In genomic region chr9:87441251-87441650, GRCh38 we compare ENCODE assay signal across 27 cellular contexts. TPM values are rescaled to one million over a fixed set of nuclear protein-coding genes. Genes with fewer than 3 reads are reported as not detected.
DNase-seq lines count a peak whose midpoint lies in the region; ATAC-seq, FAIRE-seq and TF ChIP-seq lines count a peak whose summit lies in the region.
"Had no signal": no experiment of that assay in that cellular context is flagged by ENCODE, and none has a peak within 500 bp of the region (broad histone marks: within the 10 kb centered on the region; RNA-seq: fewer than 3 reads in every experiment).

No MANE protein-coding gene starts in this region.

- intact Hi-C loops in heart left ventricle (cut with DNase I): no loop called here

- H3K9me3 ChIP-seq in astrocyte (ENCODE audit: insufficient read depth, low read depth, low read length) (no peaks in the 10 kb centered on the region), heart left ventricle (no peaks in the 10 kb centered on the region)
- H3K9me3 ChIP-seq: BE2C, Peyer's patch, transverse colon had no signal

- CTCF ChIA-PET in RWPE1 (lab: Yijun Ruan, JAX): no interaction called here

- TF ChIP-seq CTCF in AG09309 (IDR thresholded peaks at IDR 0.05; ENCODE audit: control insufficient read depth, insufficient read depth, low read depth, low read length, missing control alignments) (no peak), HFFc6 (IDR thresholded peaks at IDR 0.05) (no peak), astrocyte (IDR thresholded peaks at IDR 0.05; ENCODE audit: insufficient read depth, low read depth, low read length) (no peak), fibroblast of villous mesenchyme (IDR thresholded peaks at IDR 0.05; ENCODE audit: insufficient read depth, low read depth, low read length) (no peak), GM23338 (conservative IDR thresholded peaks at IDR 0.05; ENCODE audit: low read depth in 2 of 2) (no peak), RWPE1 (conservative IDR thresholded peaks at IDR 0.05; ENCODE audit: low read depth) (no peak), heart left ventricle (IDR thresholded peaks at IDR 0.05) (no peak)

- H3K36me3 ChIP-seq in astrocyte (ENCODE audit: insufficient read depth, low read length) (no peaks in the 10 kb centered on the region), GM23338 (ENCODE audit: insufficient read depth) (no peaks in the 10 kb centered on the region), heart left ventricle (no peaks in the 10 kb centered on the region)
- H3K36me3 ChIP-seq: BE2C, Peyer's patch, transverse colon had no signal

- H3K4me3 ChIP-seq in AG09309 (ENCODE audit: control insufficient read depth, low read depth, low read length): no peak overlapping the region
- no peak overlapping the region for H3K4me3 ChIP-seq in astrocyte (ENCODE audit: insufficient read depth, low read depth, low read length)
- no peak overlapping the region for H3K4me3 ChIP-seq in fibroblast of villous mesenchyme (ENCODE audit: low read depth, low read length)
- no peak overlapping the region for H3K4me3 ChIP-seq in GM23338
- H3K4me3 ChIP-seq in heart left ventricle: no peak overlapping the region
- H3K4me3 ChIP-seq: coronary artery, K562, Peyer's patch, transverse colon had no signal

- 93 to 98% (median 94%) methylated on average over 2 of the region's 2 CpGs for whole genome bisulfite sequencing in heart left ventricle, 4 donors

- no peaks in the 10 kb centered on the region for H3K27me3 Mint-ChIP-seq in HFFc6 (ENCODE audit: insufficient read depth)
- H3K27me3 Mint-ChIP-seq in astrocyte (ENCODE audit: low read depth, unreplicated experiment): no peaks in the 10 kb centered on the region
- peaks cover 0 to 8% (median 0%) of the 10 kb centered on the region in 5 donors for H3K27me3 Mint-ChIP-seq in naive thymus-derived CD8-positive, alpha-beta T cell
- peaks cover 2% of the 10 kb centered on the region for H3K27me3 Mint-ChIP-seq in GM23338 (ENCODE audit: insufficient read depth, low read depth, poor library complexity)
- H3K27me3 Mint-ChIP-seq: activated T-cell treated with anti-CD3 and anti-CD28 coated beads, Interleukin-2, amount 50 U/mL, for 24 hours; memory B cell had no signal

- H3F3A ChIP-seq in GM23338 (replicated peaks; ENCODE audit: low read depth): peaks cover 1% of the 10 kb centered on the region; the same call in 1 of the 2 replicates

- no peak for ATAC-seq in naive thymus-derived CD8-positive, alpha-beta T cell
- ATAC-seq in GM23338 (no peak), heart left ventricle (no peak)
- ATAC-seq: activated naive CD8-positive, alpha-beta T cell treated with anti-CD3 and anti-CD28 coated beads, Interleukin-2, amount 50 U/mL, for 24 hours; effector memory CD8-positive, alpha-beta T cell; K562; left colon; stimulated activated naive CD8-positive, alpha-beta T cell treated with anti-CD3 and anti-CD28 coated beads, Interleukin-15, amount 100 ng/mL, for 72 hours had no signal

- POLR2A ChIA-PET in naive thymus-derived CD8-positive, alpha-beta T cell (lab: Charles Lee): no interaction called here
- POLR2A ChIA-PET in RWPE1 (lab: Yijun Ruan, JAX; ENCODE audit: low non-redundant PET): no interaction called here

- peak overlapping the region; percentile 34 for H3K27ac ChIP-seq in astrocyte (ENCODE audit: low read depth, low read length)
- no peak overlapping the region for H3K27ac ChIP-seq in GM23338 (ENCODE audit: low read depth)
- no peak overlapping the region for H3K27ac ChIP-seq in RWPE1
- no peak overlapping the region for H3K27ac ChIP-seq in heart left ventricle
- H3K27ac ChIP-seq: coronary artery, Peyer's patch, transverse colon had no signal

- no peak overlapping the region for H3K9ac ChIP-seq in astrocyte (ENCODE audit: low read length)

- H3K36me3 Mint-ChIP-seq in HFFc6 (ENCODE audit: low read depth) (no peaks in the 10 kb centered on the region), astrocyte (ENCODE audit: low read depth, unreplicated experiment) (peaks cover 2% of the 10 kb centered on the region), GM23338 (ENCODE audit: low read depth) (no peaks in the 10 kb centered on the region)
- no peaks in the 10 kb centered on the region for H3K36me3 Mint-ChIP-seq in naive thymus-derived CD8-positive, alpha-beta T cell
- H3K36me3 Mint-ChIP-seq: memory B cell had no signal

- H3K27me3 ChIP-seq in astrocyte (ENCODE audit: insufficient read depth, low read length) (no peaks in the 10 kb centered on the region), GM23338 (ENCODE audit: insufficient read depth) (no peaks in the 10 kb centered on the region), heart left ventricle (no peaks in the 10 kb centered on the region)
- H3K27me3 ChIP-seq: BE2C, Peyer's patch, transverse colon had no signal

- no peak overlapping the region for H3K4me2 ChIP-seq in astrocyte (ENCODE audit: low read length)
- H3K4me2 ChIP-seq in GM23338: no peak overlapping the region

- peaks cover 19% of the 10 kb centered on the region for H3K9me2 ChIP-seq in GM23338 (ENCODE audit: insufficient read depth)

- no peak for FAIRE-seq in astrocyte (lab: Jason Lieb, UNC)
- FAIRE-seq: A204.1, K562 had no signal

- H3K4me1 ChIP-seq in astrocyte (ENCODE audit: insufficient read depth, low read length) (no peaks in the 10 kb centered on the region), GM23338 (ENCODE audit: insufficient read depth) (no peaks in the 10 kb centered on the region; the same call in 1 of the 2 replicates), heart left ventricle (no peaks in the 10 kb centered on the region)
- H3K4me1 ChIP-seq: BE2C, Peyer's patch, transverse colon had no signal

- TF ChIP-seq POLR2A in heart left ventricle (IDR thresholded peaks at IDR 0.05): no peak

- H2AFZ ChIP-seq in astrocyte (ENCODE audit: low read depth, low read length) (no peak overlapping the region), GM23338 (no peak overlapping the region)

- H3K27ac Mint-ChIP-seq in HFFc6: no peak overlapping the region
- no peak overlapping the region for H3K27ac Mint-ChIP-seq in astrocyte (ENCODE audit: unreplicated experiment)
- H3K27ac Mint-ChIP-seq in naive thymus-derived CD8-positive, alpha-beta T cell: no peak overlapping the region
- no peak overlapping the region for H3K27ac Mint-ChIP-seq in GM23338
- H3K27ac Mint-ChIP-seq: activated naive CD8-positive, alpha-beta T cell treated with anti-CD3 and anti-CD28 coated beads, Interleukin-2, amount 50 U/mL, for 24 hours; activated T-cell treated with anti-CD3 and anti-CD28 coated beads, Interleukin-2, amount 50 U/mL, for 24 hours; effector memory CD8-positive, alpha-beta T cell; memory B cell; stimulated activated naive CD8-positive, alpha-beta T cell treated with anti-CD3 and anti-CD28 coated beads, Interleukin-15, amount 100 ng/mL, for 72 hours had no signal

- no peak overlapping the region for H3K4me3 Mint-ChIP-seq in HFFc6
- no peak overlapping the region for H3K4me3 Mint-ChIP-seq in astrocyte (ENCODE audit: unreplicated experiment)
- H3K4me3 Mint-ChIP-seq in naive thymus-derived CD8-positive, alpha-beta T cell: no peak overlapping the region
- H3K4me3 Mint-ChIP-seq in GM23338: no peak overlapping the region
- H3K4me3 Mint-ChIP-seq: activated naive CD8-positive, alpha-beta T cell treated with anti-CD3 and anti-CD28 coated beads, Interleukin-2, amount 50 U/mL, for 24 hours; activated T-cell treated with anti-CD3 and anti-CD28 coated beads, Interleukin-2, amount 50 U/mL, for 24 hours; effector memory CD8-positive, alpha-beta T cell; memory B cell; stimulated activated naive CD8-positive, alpha-beta T cell treated with anti-CD3 and anti-CD28 coated beads, Interleukin-15, amount 100 ng/mL, for 72 hours had no signal

- H3K9me3 Mint-ChIP-seq in HFFc6 (no peaks in the 10 kb centered on the region), astrocyte (ENCODE audit: unreplicated experiment) (no peaks in the 10 kb centered on the region), GM23338 (no peaks in the 10 kb centered on the region)
- peaks cover 0 to 2% (median 0%) of the 10 kb centered on the region in 9 donors for H3K9me3 Mint-ChIP-seq in naive thymus-derived CD8-positive, alpha-beta T cell
- H3K9me3 Mint-ChIP-seq: activated T-cell treated with anti-CD3 and anti-CD28 coated beads, Interleukin-2, amount 50 U/mL, for 24 hours; effector memory CD8-positive, alpha-beta T cell; memory B cell had no signal

- DNase-seq in AG09309 (ENCODE audit: low read depth) (peak; percentile 17), HFFc6 (peak; percentile 13), astrocyte (ENCODE audit: low read depth) (peak; percentile 51), fibroblast of villous mesenchyme (ENCODE audit: low read depth) (peak; percentile 35), GM23338 (ENCODE audit: low spot score) (no peak), RWPE1 (ENCODE audit: low spot score) (no peak), heart left ventricle (no peak)
- DNase-seq in naive thymus-derived CD8-positive, alpha-beta T cell: no peak
- DNase-seq: activated CD4-positive, alpha-beta T cell treated with anti-CD3 and anti-CD28 coated beads for 4 hours; activated gamma-delta T cell treated with Interleukin-2 at 50 U/mL for 16 hours; activated naive CD8-positive, alpha-beta T cell treated with anti-CD3 and anti-CD28 coated beads, Interleukin-2, amount 50 U/mL, for 24 hours; activated T-cell treated with anti-CD3 and anti-CD28 coated beads, Interleukin-2, amount 50 U/mL, for 24 hours; BE2C; COR-L47; effector memory CD8-positive, alpha-beta T cell; head of caudate nucleus; left colon; MV-4-11; NCI-H524; Peyer's patch; stimulated activated naive CD8-positive, alpha-beta T cell treated with anti-CD3 and anti-CD28 coated beads, Interleukin-15, amount 100 ng/mL, for 72 hours; T-helper 2 cell; transverse colon had no signal

- H4K20me1 ChIP-seq in astrocyte (ENCODE audit: insufficient read depth, low read length) (no peaks in the 10 kb centered on the region), GM23338 (replicated peaks; ENCODE audit: insufficient read depth) (no peaks in the 10 kb centered on the region)

- H3K79me2 ChIP-seq in astrocyte (ENCODE audit: insufficient read depth, low read length): no peaks in the 10 kb centered on the region
- H3K79me2 ChIP-seq in GM23338 (replicated peaks; ENCODE audit: insufficient read depth): no peaks in the 10 kb centered on the region

- H3K4me1 Mint-ChIP-seq in HFFc6 (ENCODE audit: low read depth): no peaks in the 10 kb centered on the region
- peaks cover 11% of the 10 kb centered on the region for H3K4me1 Mint-ChIP-seq in astrocyte (ENCODE audit: low read depth, unreplicated experiment)
- peaks cover 0 to 12% (median 7%) of the 10 kb centered on the region in 4 donors for H3K4me1 Mint-ChIP-seq in naive thymus-derived CD8-positive, alpha-beta T cell
- H3K4me1 Mint-ChIP-seq in GM23338: peaks cover 10% of the 10 kb centered on the region; the same call in 2 of the 3 replicates
- H3K4me1 Mint-ChIP-seq: activated naive CD8-positive, alpha-beta T cell treated with anti-CD3 and anti-CD28 coated beads, Interleukin-2, amount 50 U/mL, for 24 hours had no signal

RNA-seq across cellular contexts. Expression of gene DAPK1, which starts 56.4 kb away (rescaled TPM):
- total RNA-seq in HFFc6 (2021; fragmentation: NEBNext Ultra II Directional; extraction: Animal tissue kit (Norgen Biotek cat#: 25700)): under 1 TPM; 0.06 to 0.36 (median 0.18) TPM
- total RNA-seq in astrocyte: 31.1 and 35.1 TPM in 2 replicates
- 3.9 and 8.6 TPM in 2 replicates for total RNA-seq in fibroblast of villous mesenchyme
- total RNA-seq in naive thymus-derived CD8-positive, alpha-beta T cell: 1 to 10 TPM in 1 of 2 experiments, under 1 TPM in 1; 0.55 to 1.9 TPM
- polyA plus RNA-seq in naive thymus-derived CD8-positive, alpha-beta T cell: under 1 TPM in 1 of 3 donors, not detected in 2; 0.55 TPM
- 109 and 134 TPM in 2 replicates for total RNA-seq in GM23338 (2014; rRNA removed; shearing (Covaris generic))
- polyA plus RNA-seq in GM23338 (2016; fragmentation: Nextera tagmentation; extraction: Ambion mirVana): 32.2 and 37.0 TPM in 2 replicates
- total RNA-seq in heart left ventricle: 10 to 100 TPM in 2 of 9 donors, 1 to 10 TPM in 7; 1.5 to 52.5 (median 2.7) TPM
- polyA plus RNA-seq in heart left ventricle: 1 to 10 TPM; 1.0 TPM

Comparison
In these comparisons a context has a peak if more than half of its experiments do, and no peak if none do; other contexts are left out.
1. DNase-seq: peak in AG09309 (single experiment), HFFc6 (single experiment), astrocyte (single experiment) and fibroblast of villous mesenchyme (single experiment); none in naive thymus-derived CD8-positive, alpha-beta T cell (0 of 10), GM23338 (single experiment), RWPE1 (single experiment) and heart left ventricle (0 of 5).